ENCODE assay signal across 15 cellular contexts in genomic region chr5:66326276-66326675, GRCh38.
DNase-seq lines count a peak whose midpoint lies in the region; ATAC-seq and TF ChIP-seq lines count a peak whose summit lies in the region.
"Had no signal": no experiment of that assay in that cellular context is flagged by ENCODE, and none has a peak within 500 bp of the region (broad histone marks: within the 10 kb centered on the region; RNA-seq: fewer than 3 reads in every experiment).

No MANE protein-coding gene starts in this region.

- H3K9me3 ChIP-seq in heart left ventricle (no peaks in the 10 kb centered on the region), right atrium auricular region (no peaks in the 10 kb centered on the region), suprapubic skin (no peaks in the 10 kb centered on the region)

- H3K27me3 Mint-ChIP-seq in progenitor cell of endocrine pancreas: no peaks in the 10 kb centered on the region
- H3K27me3 Mint-ChIP-seq: CD4-positive, alpha-beta T cell had no signal

- TF ChIP-seq CTCF in cardiac fibroblast (IDR thresholded peaks at IDR 0.05; ENCODE audit: low read depth, low read length) (no peak), heart left ventricle (IDR thresholded peaks at IDR 0.05) (no peak), right atrium auricular region (IDR thresholded peaks at IDR 0.05) (no peak), suprapubic skin (IDR thresholded peaks at IDR 0.05) (no peak), progenitor cell of endocrine pancreas (IDR thresholded peaks at IDR 0.05; ENCODE audit: unreplicated experiment) (no peak)

- intact Hi-C loops in heart left ventricle (cut with DNase I): loop anchor here in 6 of 10 donors (2.0 to 10.0 kb wide), 4 partner anchors 41 to 109 kb away; no protein-coding TSS in a partner anchor

- H3K4me3 Mint-ChIP-seq in progenitor cell of endocrine pancreas (ENCODE audit: low read depth): no peak overlapping the region
- H3K4me3 Mint-ChIP-seq: B cell; CD4-positive, alpha-beta T cell; H9 had no signal

- H3K4me1 ChIP-seq in heart left ventricle: peaks cover 0 to 41% (median 7%) of the 10 kb centered on the region in 12 donors
- H3K4me1 ChIP-seq in right atrium auricular region: peaks cover 0 to 34% of the 10 kb centered on the region in 2 donors
- H3K4me1 ChIP-seq in suprapubic skin: no peaks in the 10 kb centered on the region
- H3K4me1 ChIP-seq in mesendoderm (ENCODE audit: control insufficient read depth, low read depth, low read length): no peaks in the 10 kb centered on the region

- H3K27ac Mint-ChIP-seq in progenitor cell of endocrine pancreas: no peak overlapping the region
- H3K27ac Mint-ChIP-seq: B cell; CD4-positive, alpha-beta T cell; H9 had no signal

- no peak overlapping the region for H4K5ac ChIP-seq in mesendoderm (ENCODE audit: low read length)

- peak; percentile 2 to 35 for DNase-seq in cardiac fibroblast (ENCODE audit: low read depth in 2 of 2)
- no peak for DNase-seq in heart left ventricle
- DNase-seq in right atrium auricular region (ENCODE audit: low spot score): no peak
- DNase-seq in suprapubic skin (ENCODE audit: low spot score in 2 of 2): no peak
- no peak for DNase-seq in mesendoderm
- no peak for DNase-seq in progenitor cell of endocrine pancreas (ENCODE audit: low spot score, unreplicated experiment)
- DNase-seq: C1 segment of cervical spinal cord; Calu3; CD4-positive, alpha-beta T cell; DMS 273 treated with DMSO at 0.1 percent for 48 hours; GOT3; H9 had no signal

- no peak for TF ChIP-seq POLR2A in heart left ventricle (IDR thresholded peaks at IDR 0.05)
- no peak for TF ChIP-seq POLR2A in suprapubic skin (IDR thresholded peaks at IDR 0.05)

- no peak overlapping the region for H3K4me2 ChIP-seq in mesendoderm (ENCODE audit: low read length)

- H3K56ac ChIP-seq in mesendoderm (ENCODE audit: low read length): no peak overlapping the region

- H2AK5ac ChIP-seq in mesendoderm (ENCODE audit: low read length): no peak overlapping the region

- 39 to 65% (median 46%) methylated on average over 1 of the region's 1 CpG for WGBS in heart left ventricle, 4 donors
- 80% methylated on average over 1 of the region's 1 CpG for WGBS in suprapubic skin
- no CpG with 5 or more reads among the region's 1 CpG for WGBS in mesendoderm (ENCODE audit: extremely low coverage, insufficient coverage, low lambda C conversion rate)

- TF ChIP-seq EP300 in suprapubic skin (IDR thresholded peaks at IDR 0.05): no peak

- H3K79me2 ChIP-seq in mesendoderm (ENCODE audit: control insufficient read depth, insufficient read depth, low read length): no peaks in the 10 kb centered on the region

- H3K36me3 ChIP-seq in heart left ventricle: no peaks in the 10 kb centered on the region
- H3K36me3 ChIP-seq in right atrium auricular region: no peaks in the 10 kb centered on the region
- H3K36me3 ChIP-seq in suprapubic skin: no peaks in the 10 kb centered on the region
- no peaks in the 10 kb centered on the region for H3K36me3 ChIP-seq in mesendoderm (ENCODE audit: control insufficient read depth, insufficient read depth, low read length)

- H3K9me3 Mint-ChIP-seq in progenitor cell of endocrine pancreas (ENCODE audit: low read depth): peaks cover 5% of the 10 kb centered on the region
- H3K9me3 Mint-ChIP-seq: CD4-positive, alpha-beta T cell had no signal

- H3K27me3 ChIP-seq in heart left ventricle (no peaks in the 10 kb centered on the region), right atrium auricular region (no peaks in the 10 kb centered on the region), suprapubic skin (no peaks in the 10 kb centered on the region), mesendoderm (ENCODE audit: insufficient read depth, low read length, poor library complexity) (no peaks in the 10 kb centered on the region)

- no peak overlapping the region for H3K9ac ChIP-seq in mesendoderm (ENCODE audit: low read length)

- H3K4me3 ChIP-seq in cardiac fibroblast (replicated peaks in 1 of 2; ENCODE audit: low read depth in 2 of 2, low read length in 2 of 2): no peak overlapping the region
- no peak overlapping the region for H3K4me3 ChIP-seq in heart left ventricle
- H3K4me3 ChIP-seq in right atrium auricular region: no peak overlapping the region
- no peak overlapping the region for H3K4me3 ChIP-seq in suprapubic skin
- H3K4me3 ChIP-seq in mesendoderm (ENCODE audit: low read length): no peak overlapping the region

- no peak overlapping the region for H4K8ac ChIP-seq in mesendoderm (ENCODE audit: low read depth, low read length)

- peaks cover 16% of the 10 kb centered on the region for H3K4me1 Mint-ChIP-seq in progenitor cell of endocrine pancreas (ENCODE audit: low read depth)
- H3K4me1 Mint-ChIP-seq: B cell had no signal

- no peak overlapping the region for H2BK15ac ChIP-seq in mesendoderm (replicated peaks; ENCODE audit: low read depth)

- peak; percentile 76 to 83 (median 82) for ATAC-seq in heart left ventricle
- no peak for ATAC-seq in HG03280 (IDR thresholded peaks at IDR 0.05; ENCODE audit: unreplicated experiment)

- no peak overlapping the region for H3K23ac ChIP-seq in mesendoderm (ENCODE audit: low read length)

- no peaks in the 10 kb centered on the region for H3K36me3 Mint-ChIP-seq in progenitor cell of endocrine pancreas (ENCODE audit: insufficient read depth)

- H2BK120ac ChIP-seq in mesendoderm (ENCODE audit: low read depth, low read length): no peak overlapping the region

- no peaks in the 10 kb centered on the region for H3K79me1 ChIP-seq in mesendoderm (ENCODE audit: low read length)

- no peak overlapping the region for H3K4ac ChIP-seq in mesendoderm (ENCODE audit: low read depth, low read length)

- H2BK5ac ChIP-seq in mesendoderm (ENCODE audit: low read length): no peak overlapping the region

- no peak overlapping the region for H3K18ac ChIP-seq in mesendoderm (ENCODE audit: low read length)

- peak overlapping the region; percentile 63 to 87 (median 80) for H3K27ac ChIP-seq in heart left ventricle
- H3K27ac ChIP-seq in right atrium auricular region: peak overlapping the region; percentile 51 to 90
- peak overlapping the region; percentile 31 for H3K27ac ChIP-seq in suprapubic skin
- H3K27ac ChIP-seq in mesendoderm (ENCODE audit: low read depth, low read length): no peak overlapping the region
- H3K27ac ChIP-seq: HL-60 had no signal

Comparison
In these comparisons a context has a peak if more than half of its experiments do, and no peak if none do; other contexts are left out.
1. DNase-seq: peak in cardiac fibroblast (2 of 2); none in heart left ventricle (0 of 5), right atrium auricular region (single experiment), suprapubic skin (0 of 2), mesendoderm (single experiment) and progenitor cell of endocrine pancreas (single experiment).